6 cellular contexts compared by ENCODE assay signal in the genomic region with DNA sequence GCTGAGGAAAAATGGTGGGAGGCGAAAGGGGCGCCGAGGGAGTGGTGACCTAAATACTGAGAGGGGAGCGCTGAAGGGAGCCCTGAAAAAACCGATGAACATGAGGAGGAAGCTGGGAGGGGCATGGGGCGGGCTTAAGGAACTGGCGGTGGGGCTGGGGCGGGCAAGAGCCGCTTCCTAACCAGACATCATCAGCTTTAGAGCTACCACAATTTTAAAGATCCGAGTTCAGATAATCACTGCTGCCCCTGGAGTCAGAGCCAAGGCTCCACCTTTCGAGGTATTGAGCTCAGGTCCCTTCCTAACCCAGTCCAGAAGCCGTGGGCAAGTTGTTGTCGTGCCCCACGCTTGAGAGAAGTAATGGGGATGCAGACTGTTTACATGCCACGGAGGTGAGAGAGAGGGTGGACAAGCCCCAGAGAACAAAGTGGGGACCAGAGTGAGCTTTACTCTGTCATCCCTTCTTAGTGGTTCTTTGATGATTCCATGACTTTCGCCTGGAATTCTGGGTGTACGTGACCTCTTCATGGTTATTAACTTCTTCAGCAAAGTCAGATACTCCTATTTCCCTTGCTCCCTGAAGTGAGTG. TPM values are rescaled to one million over a fixed set of nuclear protein-coding genes. Genes with fewer than 3 reads are reported as not detected.
DNase-seq lines count a peak whose midpoint lies in the region; ATAC-seq and TF ChIP-seq lines count a peak whose summit lies in the region.

No MANE protein-coding gene starts in this region.

- peaks cover 4 to 43% (median 29%) of the 10 kb centered on the region in 12 donors for H3K4me1 ChIP-seq in heart left ventricle
- peaks cover 27 to 46% (median 36%) of the 10 kb centered on the region in 4 donors for H3K4me1 ChIP-seq in upper lobe of left lung

- no peaks in the 10 kb centered on the region for H3K27me3 Mint-ChIP-seq in activated naive CD8-positive, alpha-beta T cell treated with anti-CD3 and anti-CD28 coated beads, Interleukin-2, amount 10 ng/mL, durations not matched to agents 7 days and 5 days
- no peaks in the 10 kb centered on the region for H3K27me3 Mint-ChIP-seq in activated naive CD8-positive, alpha-beta T cell treated with anti-CD3 and anti-CD28 coated beads for 36 hours

- no peak for TF ChIP-seq EP300 in upper lobe of left lung (IDR thresholded peaks at IDR 0.05)

- in situ Hi-C loops in GM13976 (cut with MboI; ENCODE audit: low sequenced_read_pairs, unreplicated experiment): no loop called here

- peaks cover 13% of the 10 kb centered on the region for H3K36me3 Mint-ChIP-seq in activated naive CD8-positive, alpha-beta T cell treated with anti-CD3 and anti-CD28 coated beads, Interleukin-2, amount 10 ng/mL, durations not matched to agents 7 days and 5 days
- H3K36me3 Mint-ChIP-seq in activated naive CD8-positive, alpha-beta T cell treated with anti-CD3 and anti-CD28 coated beads for 36 hours: peaks cover 30% of the 10 kb centered on the region

- no peaks in the 10 kb centered on the region for H3K9me3 Mint-ChIP-seq in activated naive CD8-positive, alpha-beta T cell treated with anti-CD3 and anti-CD28 coated beads, Interleukin-2, amount 10 ng/mL, durations not matched to agents 7 days and 5 days
- H3K9me3 Mint-ChIP-seq in activated naive CD8-positive, alpha-beta T cell treated with anti-CD3 and anti-CD28 coated beads for 36 hours: no peaks in the 10 kb centered on the region

- POLR2A ChIA-PET in activated naive CD8-positive, alpha-beta T cell treated with anti-CD3 and anti-CD28 coated beads, Interleukin-2, amount 10 ng/mL, durations not matched to agents 7 days and 5 days (lab: Charles Lee): interaction anchor here (0.8 to 3.4 kb wide), 26 partner anchors 9 to 299 kb away, joined by 3 to 62 read pairs (median 6); a partner anchor contains a TSS

- TF ChIP-seq CTCF in heart left ventricle (IDR thresholded peaks at IDR 0.05) (no peak), upper lobe of left lung (IDR thresholded peaks at IDR 0.05) (no peak), GM13976 (IDR thresholded peaks at IDR 0.05; ENCODE audit: borderline replicate concordance, control extremely low read depth, extremely low read depth, insufficient read depth, missing control alignments) (no peak)

- no peak for DNase-seq in activated naive CD8-positive, alpha-beta T cell treated with anti-CD3 and anti-CD28 coated beads, Interleukin-2, amount 10 ng/mL, durations not matched to agents 7 days and 5 days
- DNase-seq in activated naive CD8-positive, alpha-beta T cell treated with anti-CD3 and anti-CD28 coated beads for 36 hours: no peak
- DNase-seq in NOMO-1 treated with DMSO at 0.1 percent for 48 hours (lab: John Stamatoyannopoulos, UW; ENCODE audit: unreplicated experiment): peak; percentile 88
- DNase-seq in heart left ventricle: no peak
- DNase-seq in upper lobe of left lung: no peak
- DNase-seq in GM13976 (ENCODE audit: low spot score): no peak

- no peak overlapping the region for H3K4me3 Mint-ChIP-seq in activated naive CD8-positive, alpha-beta T cell treated with anti-CD3 and anti-CD28 coated beads, Interleukin-2, amount 10 ng/mL, durations not matched to agents 7 days and 5 days
- H3K4me3 Mint-ChIP-seq in activated naive CD8-positive, alpha-beta T cell treated with anti-CD3 and anti-CD28 coated beads for 36 hours: no peak overlapping the region

- peak; percentile 48 for ATAC-seq in activated naive CD8-positive, alpha-beta T cell treated with anti-CD3 and anti-CD28 coated beads, Interleukin-2, amount 10 ng/mL, durations not matched to agents 7 days and 5 days (ENCODE audit: low read depth)
- ATAC-seq in heart left ventricle (peak; percentile 43 to 60 (median 56)), upper lobe of left lung (ENCODE audit: low FRiP score in 2 of 2) (peak; percentile 77)

- 1 to 2% (median 2%) methylated on average over 16 to 17 of the region's 17 CpGs for WGBS in heart left ventricle, 4 donors
- 1 to 2% methylated on average over 13 to 17 of the region's 17 CpGs for WGBS in upper lobe of left lung, 2 donors

- no peak overlapping the region for H3K27ac Mint-ChIP-seq in activated naive CD8-positive, alpha-beta T cell treated with anti-CD3 and anti-CD28 coated beads, Interleukin-2, amount 10 ng/mL, durations not matched to agents 7 days and 5 days
- H3K27ac Mint-ChIP-seq in activated naive CD8-positive, alpha-beta T cell treated with anti-CD3 and anti-CD28 coated beads for 36 hours: no peak overlapping the region

- no peaks in the 10 kb centered on the region for H3K27me3 ChIP-seq in heart left ventricle
- no peaks in the 10 kb centered on the region for H3K27me3 ChIP-seq in upper lobe of left lung

- H3K4me3 ChIP-seq in heart left ventricle (peak overlapping the region; percentile 55 to 95 (median 74)), upper lobe of left lung (peak overlapping the region; percentile 48 to 83 (median 70))

- peaks cover 30% of the 10 kb centered on the region for H3K4me1 Mint-ChIP-seq in activated naive CD8-positive, alpha-beta T cell treated with anti-CD3 and anti-CD28 coated beads, Interleukin-2, amount 10 ng/mL, durations not matched to agents 7 days and 5 days
- H3K4me1 Mint-ChIP-seq in activated naive CD8-positive, alpha-beta T cell treated with anti-CD3 and anti-CD28 coated beads for 36 hours: peaks cover 45% of the 10 kb centered on the region

- H3K9me3 ChIP-seq in heart left ventricle (no peaks in the 10 kb centered on the region), upper lobe of left lung (no peaks in the 10 kb centered on the region)

- H3K27ac ChIP-seq in heart left ventricle: peak overlapping the region in 11 of 12 donors; percentile 51 to 91 (median 79)
- peak overlapping the region; percentile 79 to 89 (median 84) for H3K27ac ChIP-seq in upper lobe of left lung

- peaks cover 0 to 71% (median 62%) of the 10 kb centered on the region in 9 donors for H3K36me3 ChIP-seq in heart left ventricle
- H3K36me3 ChIP-seq in upper lobe of left lung: peaks cover 19 to 54% (median 33%) of the 10 kb centered on the region in 4 donors

- intact Hi-C loops in heart left ventricle (cut with DNase I): loop anchor here in 6 of 10 donors (2.0 to 10.0 kb wide), 8 partner anchors 76 to 224 kb away; a partner anchor contains a TSS

- TF ChIP-seq POLR2A in heart left ventricle (IDR thresholded peaks at IDR 0.05) (no peak), upper lobe of left lung (IDR thresholded peaks at IDR 0.05) (no peak)

RNA-seq across cellular contexts. Expression of a gene that starts 0.4 kb away (rescaled TPM):
- total RNA-seq in activated naive CD8-positive, alpha-beta T cell treated with anti-CD3 and anti-CD28 coated beads, Interleukin-2, amount 10 ng/mL, durations not matched to agents 7 days and 5 days: 10 to 100 TPM; 43.4 to 45.4 TPM
- 10 to 100 TPM; 29.8 to 32.4 TPM for total RNA-seq in activated naive CD8-positive, alpha-beta T cell treated with anti-CD3 and anti-CD28 coated beads for 36 hours
- 10 to 100 TPM in 8 of 9 donors, 1 to 10 TPM in 1; 9.6 to 42.3 (median 22.2) TPM for total RNA-seq in heart left ventricle
- polyA plus RNA-seq in heart left ventricle: 10 to 100 TPM; 31.4 to 61.9 TPM
- 10 to 100 TPM in 5 of 6 donors, 1 to 10 TPM in 1; 9.4 to 62.9 (median 20.2) TPM for total RNA-seq in upper lobe of left lung

RNA-seq across cellular contexts. Expression of a gene that starts 0.7 kb away (rescaled TPM):
- total RNA-seq in activated naive CD8-positive, alpha-beta T cell treated with anti-CD3 and anti-CD28 coated beads, Interleukin-2, amount 10 ng/mL, durations not matched to agents 7 days and 5 days: 10 to 100 TPM; 80.6 to 82.4 TPM
- total RNA-seq in activated naive CD8-positive, alpha-beta T cell treated with anti-CD3 and anti-CD28 coated beads for 36 hours: 100 to 1,000 TPM in 1 of 2 experiments, 10 to 100 TPM in 1; 99.6 to 104 TPM
- total RNA-seq in heart left ventricle (10 to 100 TPM; 47.2 to 69.3 (median 54.0) TPM), upper lobe of left lung (10 to 100 TPM; 39.1 to 69.3 (median 54.9) TPM)
- 100 to 1,000 TPM; 118 to 138 TPM for polyA plus RNA-seq in heart left ventricle

RNA-seq across cellular contexts. Expression of a gene that starts 11.2 kb away (rescaled TPM):
- 10 to 100 TPM; 32.3 to 37.9 TPM for total RNA-seq in activated naive CD8-positive, alpha-beta T cell treated with anti-CD3 and anti-CD28 coated beads, Interleukin-2, amount 10 ng/mL, durations not matched to agents 7 days and 5 days
- 10 to 100 TPM; 33.1 to 35.5 TPM for total RNA-seq in activated naive CD8-positive, alpha-beta T cell treated with anti-CD3 and anti-CD28 coated beads for 36 hours
- 10 to 100 TPM; 13.9 to 41.7 (median 19.8) TPM for total RNA-seq in heart left ventricle
- 10 to 100 TPM in 1 of 2 donors, 1 to 10 TPM in 1; 9.4 to 31.7 TPM for polyA plus RNA-seq in heart left ventricle
- total RNA-seq in upper lobe of left lung: 10 to 100 TPM; 22.0 to 40.3 (median 33.6) TPM

RNA-seq across cellular contexts. Expression of a gene that starts 24.5 kb away (rescaled TPM):
- 1 to 10 TPM in 1 of 2 experiments, under 1 TPM in 1; 0.89 to 1.7 TPM for total RNA-seq in activated naive CD8-positive, alpha-beta T cell treated with anti-CD3 and anti-CD28 coated beads, Interleukin-2, amount 10 ng/mL, durations not matched to agents 7 days and 5 days
- not detected for total RNA-seq in activated naive CD8-positive, alpha-beta T cell treated with anti-CD3 and anti-CD28 coated beads for 36 hours
- total RNA-seq in heart left ventricle: 10 to 100 TPM in 1 of 9 donors, 1 to 10 TPM in 7, under 1 TPM in 1; 0.48 to 16.1 (median 2.8) TPM
- polyA plus RNA-seq in heart left ventricle: 1 to 10 TPM; 1.5 to 4.7 TPM
- total RNA-seq in upper lobe of left lung: 100 to 1,000 TPM in 1 of 6 donors, 10 to 100 TPM in 5; 13.6 to 122 (median 42.3) TPM
